Comparison of ENCODE assay signal across 8 cellular contexts in the genomic region with DNA sequence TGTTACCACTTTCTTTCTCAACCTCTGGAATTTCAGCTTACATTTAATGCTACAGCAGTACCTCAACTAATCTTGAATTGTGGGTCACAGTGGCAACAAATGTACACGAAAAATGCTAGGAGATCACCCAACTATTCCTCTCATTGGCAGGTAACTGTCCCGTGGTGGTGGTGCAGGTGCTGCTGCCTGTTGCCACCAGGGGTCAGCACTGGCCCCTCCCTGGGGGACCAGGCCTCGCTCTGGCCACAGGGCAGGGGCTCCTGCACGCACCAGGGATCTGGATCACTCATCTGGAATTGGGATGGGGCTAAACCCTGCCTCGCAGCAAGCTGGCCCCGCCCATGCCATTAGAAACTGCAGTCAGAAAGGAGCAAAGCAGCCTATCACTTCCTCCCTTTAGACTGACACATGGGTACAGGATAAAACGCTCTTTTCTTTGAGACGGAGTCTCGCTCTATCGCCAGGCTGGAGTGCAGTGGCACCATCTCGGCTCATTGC. TPM values are rescaled to one million over a fixed set of nuclear protein-coding genes. Genes with fewer than 3 reads are reported as not detected.
DNase-seq lines count a peak whose midpoint lies in the region; ATAC-seq and TF ChIP-seq lines count a peak whose summit lies in the region.

No MANE protein-coding gene starts in this region.

- intact Hi-C loops in head of caudate nucleus (cut with DNase I): no loop called here

- peak; percentile 93 for DNase-seq in AG20443 (ENCODE audit: low spot score)
- DNase-seq in RPMI7951 (ENCODE audit: low read depth): peak; percentile 51
- peak; percentile 55 for DNase-seq in activated naive CD4-positive, alpha-beta T cell treated with anti-CD3 and anti-CD28 coated beads, Interleukin-2, amount 50 U/mL, for 16 hours
- DNase-seq in head of caudate nucleus: peak in 34 of 42 donors; percentile 20 to 81 (median 52)
- DNase-seq in retinal pigment epithelial cell (ENCODE audit: low read depth): no peak
- no peak for DNase-seq in NCI-H187 (lab: John Stamatoyannopoulos, UW)

- ATAC-seq in GM19023 (IDR thresholded peaks at IDR 0.05; ENCODE audit: unreplicated experiment): peak; percentile 55
- no peak for ATAC-seq in GM18520 (IDR thresholded peaks at IDR 0.05; ENCODE audit: unreplicated experiment)

- TF ChIP-seq CTCF in retinal pigment epithelial cell (conservative IDR thresholded peaks at IDR 0.05; ENCODE audit: low read depth, low read length): peak; percentile 99

- H3K4me3 ChIP-seq in retinal pigment epithelial cell (ENCODE audit: low read length): no peak overlapping the region

RNA-seq across cellular contexts. Expression of gene POLDIP3, which starts 6.9 kb away (rescaled TPM):
- 20.7 and 23.1 TPM in 2 replicates for total RNA-seq in RPMI7951 (2014; rRNA removed; shearing (Covaris generic))

RNA-seq across cellular contexts. Expression of gene ATP5MGL, which starts 18.8 kb away (rescaled TPM):
- not detected in 2 replicates for total RNA-seq in RPMI7951 (2014; rRNA removed; shearing (Covaris generic))

RNA-seq across cellular contexts. Expression of gene CYB5R3, which starts 27.6 kb away (rescaled TPM):
- 65.2 and 65.6 TPM in 2 replicates for total RNA-seq in RPMI7951 (2014; rRNA removed; shearing (Covaris generic))

Comparison
In these comparisons a context has a peak if more than half of its experiments do, and no peak if none do; other contexts are left out.
1. DNase-seq: peak in AG20443 (single experiment), RPMI7951 (single experiment), activated naive CD4-positive, alpha-beta T cell treated with anti-CD3 and anti-CD28 coated beads, Interleukin-2, amount 50 U/mL, for 16 hours (single experiment) and head of caudate nucleus (34 of 42); none in retinal pigment epithelial cell (single experiment) and NCI-H187 (0 of 2).